In the genomic region with DNA sequence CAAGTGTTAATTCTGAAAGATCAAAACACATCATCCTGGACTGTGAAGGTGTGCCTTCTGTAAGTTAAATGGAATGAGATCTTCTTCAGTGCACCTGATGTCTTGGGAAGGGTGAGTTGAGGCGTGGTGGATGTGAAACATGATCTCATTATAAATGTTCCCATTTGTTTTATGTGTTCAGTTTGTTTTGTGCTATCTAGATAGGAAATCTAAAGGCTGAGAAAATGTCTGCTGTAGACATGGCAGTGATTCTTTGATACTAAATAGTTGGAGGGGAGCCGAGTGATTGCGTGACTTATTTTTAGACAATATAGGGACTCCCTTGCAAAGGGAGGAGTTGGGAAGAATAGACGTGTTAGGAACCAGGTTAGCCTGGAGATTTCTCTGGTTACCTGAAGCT, we compare ENCODE assay signal across 21 cellular contexts.
DNase-seq lines count a peak whose midpoint lies in the region; ATAC-seq and TF ChIP-seq lines count a peak whose summit lies in the region.
"Had no signal": no experiment of that assay in that cellular context is flagged by ENCODE, and none has a peak within 500 bp of the region (broad histone marks: within the 10 kb centered on the region; RNA-seq: fewer than 3 reads in every experiment).

No MANE protein-coding gene starts in this region.

- H3K9me3 ChIP-seq in breast epithelium (no peaks in the 10 kb centered on the region), prostate gland (no peaks in the 10 kb centered on the region), PC-3 (ENCODE audit: low read length) (no peaks in the 10 kb centered on the region)
- H3K9me3 ChIP-seq: pancreas, uterus had no signal

- peak overlapping the region; percentile 17 for H3K27ac Mint-ChIP-seq in activated CD4-positive, alpha-beta T cell treated with anti-CD3 and anti-CD28 coated beads for 36 hours
- H3K27ac Mint-ChIP-seq: naive B cell had no signal

- no peaks in the 10 kb centered on the region for H3K79me2 ChIP-seq in PC-3 (ENCODE audit: low read length)

- no TSS peak for BruUV-seq in PC-3 (replicated peaks; lab: Mats Ljungman, UMichigan)

- no peak for DNase-seq in activated CD4-positive, alpha-beta T cell treated with anti-CD3 and anti-CD28 coated beads for 36 hours
- no peak for DNase-seq in activated CD4-positive, alpha-beta T cell treated with anti-CD3 and anti-CD28 coated beads, Interleukin-2, amount 50 U/mL, for 4 hours
- DNase-seq in LNCaP clone FGC (ENCODE audit: low read depth) (peak; percentile 88), breast epithelium (ENCODE audit: low spot score in 2 of 2) (no peak), prostate gland (ENCODE audit: low spot score) (peak; percentile 25), PC-3 (no peak), DMS114 treated with DMSO at 0.1 percent for 48 hours (lab: John Stamatoyannopoulos, UW; ENCODE audit: unreplicated experiment) (no peak), middle frontal gyrus (ENCODE audit: extremely low spot score, low spot score) (no peak)
- DNase-seq: ACHN; GM23248; Kasumi-1; kidney glomerular epithelial cell; naive B cell; NCI-H1417 treated with DMSO at 0.1 percent for 48 hours; NCI-H526 treated with DMSO at 0.1 percent for 48 hours; pancreas; stimulated activated CD8-positive, alpha-beta memory T cell treated with anti-CD3 and anti-CD28 coated beads, Interleukin-4, amount 100 ng/mL, for 48 hours; uterus had no signal

- no peak overlapping the region for H3K9ac ChIP-seq in PC-3 (ENCODE audit: low read length)
- H3K9ac ChIP-seq: BLaER1, GM23248 had no signal

- no peaks in the 10 kb centered on the region for H3K27me3 Mint-ChIP-seq in activated CD4-positive, alpha-beta T cell treated with anti-CD3 and anti-CD28 coated beads for 36 hours
- H3K27me3 Mint-ChIP-seq: naive B cell had no signal

- POLR2A ChIA-PET in activated CD4-positive, alpha-beta T cell treated with anti-CD3 and anti-CD28 coated beads for 36 hours (lab: Charles Lee), result no interaction called here
- POLR2A ChIA-PET in PC-3 (lab: Charles Lee; ENCODE audit: unreplicated experiment), result no interaction called here

- no peaks in the 10 kb centered on the region for H3F3A ChIP-seq in PC-3 (ENCODE audit: low read length, unreplicated experiment)

- H3K27ac ChIP-seq in breast epithelium, result peak overlapping the region; percentile 71 to 75
- no peak overlapping the region for H3K27ac ChIP-seq in prostate gland
- H3K27ac ChIP-seq in PC-3 (ENCODE audit: low read length), result no peak overlapping the region
- H3K27ac ChIP-seq: BLaER1, GM23248, pancreas had no signal

- CTCF ChIA-PET in activated CD4-positive, alpha-beta T cell treated with anti-CD3 and anti-CD28 coated beads for 36 hours (lab: Charles Lee), result no interaction called here
- CTCF ChIA-PET in PC-3 (lab: Charles Lee), result no interaction called here

- TF ChIP-seq POLR2A in breast epithelium (IDR thresholded peaks at IDR 0.05), result no peak
- TF ChIP-seq POLR2A in prostate gland (IDR thresholded peaks at IDR 0.05), result no peak

- no peak overlapping the region for H3K4me3 ChIP-seq in LNCaP clone FGC (ENCODE audit: low read depth, low read length)
- H3K4me3 ChIP-seq in breast epithelium, result no peak overlapping the region
- H3K4me3 ChIP-seq in prostate gland, result no peak overlapping the region
- H3K4me3 ChIP-seq in PC-3 (ENCODE audit: low read length), result no peak overlapping the region
- H3K4me3 ChIP-seq: BLaER1, coronary artery, GM23248, pancreas, uterus had no signal

- no peaks in the 10 kb centered on the region for H3K9me2 ChIP-seq in PC-3 (replicated peaks; ENCODE audit: low read length)

- peaks cover 17% of the 10 kb centered on the region for H3K9me3 Mint-ChIP-seq in activated CD4-positive, alpha-beta T cell treated with anti-CD3 and anti-CD28 coated beads for 36 hours (ENCODE audit: low read depth)

- H3K4me3 Mint-ChIP-seq in activated CD4-positive, alpha-beta T cell treated with anti-CD3 and anti-CD28 coated beads for 36 hours, result no peak overlapping the region
- H3K4me3 Mint-ChIP-seq: naive B cell had no signal

- no peaks in the 10 kb centered on the region for H3K36me3 ChIP-seq in breast epithelium
- H3K36me3 ChIP-seq in prostate gland, result no peaks in the 10 kb centered on the region
- H3K36me3 ChIP-seq in PC-3 (ENCODE audit: low read depth, low read length), result no peaks in the 10 kb centered on the region
- H3K36me3 ChIP-seq: BLaER1, pancreas, uterus had no signal

- no peak overlapping the region for H2AFZ ChIP-seq in PC-3 (ENCODE audit: low read length)
- H2AFZ ChIP-seq: GM23248 had no signal

- no peaks in the 10 kb centered on the region for H3K36me3 Mint-ChIP-seq in activated CD4-positive, alpha-beta T cell treated with anti-CD3 and anti-CD28 coated beads for 36 hours (ENCODE audit: low read depth)
- H3K36me3 Mint-ChIP-seq: naive B cell had no signal

- 23% methylated on average over 4 of the region's 4 CpGs for WGBS in prostate gland

- intact Hi-C loops in activated CD4-positive, alpha-beta T cell treated with anti-CD3 and anti-CD28 coated beads for 36 hours (cut with DNase I, micrococcal nuclease), result no loop called here
- intact Hi-C loops in breast epithelium (cut with DNase I; ENCODE audit: low total_unique reads), result no loop called here
- intact Hi-C loops in prostate gland (cut with DNase I), result no loop called here
- intact Hi-C loops in PC-3 (cut with micrococcal nuclease), result loop anchor here (10.0 kb wide), 1 partner anchor 59 kb away; no protein-coding TSS in a partner anchor

- ATAC-seq in activated CD4-positive, alpha-beta T cell treated with anti-CD3 and anti-CD28 coated beads for 36 hours, result no peak
- no peak for ATAC-seq in PC-3
- ATAC-seq: pancreas, sciatic nerve had no signal

- peaks cover 16% of the 10 kb centered on the region for H3K4me1 Mint-ChIP-seq in activated CD4-positive, alpha-beta T cell treated with anti-CD3 and anti-CD28 coated beads for 36 hours
- H3K4me1 Mint-ChIP-seq: naive B cell had no signal

- H3K4me2 ChIP-seq in PC-3 (ENCODE audit: low read length), result no peak overlapping the region
- H3K4me2 ChIP-seq: BLaER1 had no signal

- no peak for TF ChIP-seq CTCF in LNCaP clone FGC (IDR thresholded peaks at IDR 0.05; ENCODE audit: control insufficient read depth, extremely low read depth, insufficient read depth)
- no peak for TF ChIP-seq CTCF in breast epithelium (IDR thresholded peaks at IDR 0.05)
- no peak for TF ChIP-seq CTCF in prostate gland (IDR thresholded peaks at IDR 0.05)
- TF ChIP-seq CTCF in PC-3 (conservative IDR thresholded peaks at IDR 0.05; ENCODE audit: low read depth, low read length), result no peak

- H3K4me1 ChIP-seq in breast epithelium (peaks cover 5 to 9% of the 10 kb centered on the region in 2 donors), prostate gland (replicated peaks) (peaks cover 4% of the 10 kb centered on the region), PC-3 (ENCODE audit: insufficient read depth, low read length) (peaks cover 29% of the 10 kb centered on the region)
- H3K4me1 ChIP-seq: BLaER1 had no signal

- no peaks in the 10 kb centered on the region for H4K20me1 ChIP-seq in PC-3 (ENCODE audit: low read length)
- H4K20me1 ChIP-seq: BLaER1 had no signal

- H3K27me3 ChIP-seq in breast epithelium (no peaks in the 10 kb centered on the region), prostate gland (replicated peaks; ENCODE audit: insufficient read depth) (no peaks in the 10 kb centered on the region), PC-3 (ENCODE audit: low read length) (no peaks in the 10 kb centered on the region)
- H3K27me3 ChIP-seq: BLaER1, pancreas, uterus had no signal

Comparison
In these comparisons a context has a peak if more than half of its experiments do, and no peak if none do; other contexts are left out.
1. DNase-seq: peak in LNCaP clone FGC (single experiment) and prostate gland (single experiment); none in activated CD4-positive, alpha-beta T cell treated with anti-CD3 and anti-CD28 coated beads for 36 hours (single experiment), activated CD4-positive, alpha-beta T cell treated with anti-CD3 and anti-CD28 coated beads, Interleukin-2, amount 50 U/mL, for 4 hours (0 of 2), breast epithelium (0 of 2), PC-3 (single experiment), DMS114 treated with DMSO at 0.1 percent for 48 hours (single experiment) and middle frontal gyrus (single experiment).
2. H3K27ac ChIP-seq: peak in breast epithelium (2 of 2); none in prostate gland (0 of 2) and PC-3 (single experiment).